14 cellular contexts compared by ENCODE assay signal in the genomic region with DNA sequence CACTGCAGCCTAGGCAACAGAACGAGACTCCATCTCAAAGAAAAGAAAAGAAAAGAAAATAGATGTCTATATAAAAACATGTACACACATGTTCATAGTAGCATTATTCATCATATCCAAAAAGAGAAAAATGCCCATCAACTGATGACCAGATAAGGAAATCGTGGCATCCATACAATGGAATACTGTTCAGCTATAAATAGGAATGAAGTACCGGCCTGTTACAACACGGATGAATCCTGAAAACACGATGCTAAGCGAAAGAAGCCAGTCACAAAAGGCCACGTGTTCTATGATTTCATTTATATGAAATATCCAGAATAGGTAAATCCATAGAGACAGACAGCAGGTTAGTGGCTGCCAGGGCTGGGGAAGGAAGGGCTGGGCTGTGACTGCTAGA.
"Had no signal": no experiment of that assay in that cellular context is flagged by ENCODE, and none has a peak within 500 bp of the region (broad histone marks: within the 10 kb centered on the region; RNA-seq: fewer than 3 reads in every experiment).

No MANE protein-coding gene starts in this region.

- H3K4me1 ChIP-seq: SJCRH30 had no signal

- ATAC-seq: activated CD8-positive, alpha-beta memory T cell treated with anti-CD3 and anti-CD28 coated beads, Interleukin-2, amount 10 ng/mL, durations not matched to agents 7 days and 5 days; activated naive CD8-positive, alpha-beta T cell treated with anti-CD3 and anti-CD28 coated beads, Interleukin-2, amount 50 U/mL, for 24 hours; body of pancreas had no signal

- H3K27me3 ChIP-seq: ascending aorta, body of pancreas, cardiac muscle cell, SJCRH30 had no signal

- DNase-seq: activated CD4-positive, CD25-positive, alpha-beta regulatory T cell treated with anti-CD3 and anti-CD28 coated beads, Interleukin-2, amount 50 U/mL, for 72 hours; activated CD8-positive, alpha-beta memory T cell treated with anti-CD3 and anti-CD28 coated beads, Interleukin-2, amount 10 ng/mL, durations not matched to agents 7 days and 5 days; amniotic stem cell; NCI-H1417 treated with DMSO at 0.1 percent for 48 hours; NCI-H2029 treated with DMSO at 0.1 percent for 48 hours; NCI-H345; NCI-H510A; NK-92 treated with Interleukin-12 subunit alpha and Interleukin-12 subunit beta, amount 100 ng/mL, for 24 hours; Right ventricle myocardium superior had no signal

- H3K4me3 ChIP-seq: ascending aorta, body of pancreas, cardiac muscle cell, SJCRH30 had no signal

- H3K36me3 ChIP-seq: cardiac muscle cell had no signal

- H3K27ac ChIP-seq: ascending aorta, body of pancreas, cardiac muscle cell, SJCRH30 had no signal

- H3K9me3 ChIP-seq: ascending aorta, body of pancreas, SJCRH30 had no signal
